ENCODE assay signal across 36 cellular contexts in the genomic region with DNA sequence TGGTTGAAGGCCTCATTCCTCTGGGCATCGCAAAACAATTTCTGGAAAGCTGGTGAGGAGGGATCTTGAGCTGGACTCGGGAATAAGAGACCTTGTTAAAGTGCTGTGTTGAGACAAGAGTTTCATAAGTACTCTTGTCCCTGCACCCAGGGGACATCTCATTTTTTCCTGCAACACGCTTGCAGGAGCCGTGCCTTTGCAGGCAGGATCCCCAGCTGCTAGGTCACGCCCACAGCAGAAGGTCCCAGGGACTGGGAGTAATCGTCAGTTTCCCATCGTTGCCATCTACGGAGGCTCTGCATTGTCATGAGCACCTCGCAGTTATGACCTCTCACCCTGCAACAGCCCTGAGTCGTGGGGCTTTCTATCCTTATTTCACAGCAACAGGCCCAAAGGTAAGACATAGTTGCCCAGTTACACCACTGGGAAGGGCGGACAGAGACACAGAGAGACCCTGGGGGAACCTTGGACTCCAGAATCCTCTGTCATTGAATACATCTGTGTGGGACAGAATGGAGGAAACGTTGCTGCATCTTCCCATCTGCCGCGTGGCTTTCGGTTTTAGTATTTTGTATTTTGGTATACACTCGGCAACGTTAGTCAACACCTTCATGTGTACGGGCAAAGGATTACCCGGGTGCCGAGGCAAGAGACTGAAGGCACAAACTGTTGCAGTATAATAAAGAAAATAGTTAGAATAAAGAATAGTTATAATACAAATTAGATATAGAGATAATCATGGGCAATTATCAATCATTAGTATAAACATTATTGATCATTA.
A peak's percentile ranks its signal among the peaks of the same experiment; 100 is the strongest.
DNase-seq lines count a peak whose midpoint lies in the region; FAIRE-seq and TF ChIP-seq lines count a peak whose summit lies in the region.
"Had no signal": no experiment of that assay in that cellular context is flagged by ENCODE, and none has a peak within 500 bp of the region (broad histone marks: within the 10 kb centered on the region; RNA-seq: fewer than 3 reads in every experiment).

No MANE protein-coding gene starts in this region.

- H2AFZ ChIP-seq in neuronal stem cell (ENCODE audit: low read length): peak overlapping the region; percentile 80

- H3K9me3 ChIP-seq in left ventricle myocardium inferior (replicated peaks) (no peaks in the 10 kb centered on the region), neuronal stem cell (replicated peaks in 1 of 2; ENCODE audit: control insufficient read depth in 2 of 2, insufficient read depth in 1 of 2, low read depth in 1 of 2, low read length in 2 of 2) (peaks cover 0 to 2% of the 10 kb centered on the region in 2 donors)
- H3K9me3 ChIP-seq: A549, esophagus muscularis mucosa, MG63, SJSA1 had no signal

- no peak overlapping the region for H3K4me2 ChIP-seq in neuronal stem cell (ENCODE audit: insufficient read depth, low read length, poor library complexity, severe bottlenecking)
- H3K4me2 ChIP-seq: A549, KMS-11 had no signal

- H3K79me1 ChIP-seq in neuronal stem cell (ENCODE audit: low read depth, low read length): no peaks in the 10 kb centered on the region

- H4K91ac ChIP-seq in neuronal stem cell (ENCODE audit: low read depth, low read length, poor library complexity): no peak overlapping the region

- H2BK12ac ChIP-seq in neuronal stem cell (ENCODE audit: low read length): no peak overlapping the region

- no peak overlapping the region for H3K27ac Mint-ChIP-seq in CD14-positive monocyte
- no peak overlapping the region for H3K27ac Mint-ChIP-seq in activated CD4-positive, alpha-beta memory T cell treated with anti-CD3 and anti-CD28 coated beads for 36 hours
- H3K27ac Mint-ChIP-seq: activated CD4-positive, alpha-beta T cell treated with anti-CD3 and anti-CD28 coated beads, Interleukin-2, amount 10 ng/mL, durations not matched to agents 7 days and 5 days; activated T-helper 1 cell treated with anti-CD3 and anti-CD28 coated beads, Interleukin-12 subunit alpha, Interleukin-12 subunit beta, Interleukin-2, Interleukin-4 antibody, amounts not matched to agents 30 ng/mL and 10 ng/mL and 1 ng/mL, durations not matched to agents 14 hours and 24 hours and 36 hours; CD4-positive, alpha-beta memory T cell; stimulated activated naive B cell treated with anti-CD40 and anti-IgM and Interleukin-4, amounts not matched to agents 10 μg/mL and 1 μg/mL and 100 μg/mL, for 72 hours had no signal

- H4K8ac ChIP-seq in neuronal stem cell (ENCODE audit: low read depth, low read length): no peak overlapping the region

- H2AK5ac ChIP-seq in neuronal stem cell (ENCODE audit: low read depth, low read length): no peak overlapping the region

- CTCF ChIA-PET in activated CD4-positive, alpha-beta memory T cell treated with anti-CD3 and anti-CD28 coated beads for 36 hours (lab: Charles Lee): interaction anchor here (10.3 kb wide), 1 partner anchor 119 kb away, joined by 163 read pairs; no protein-coding TSS in a partner anchor

- TF ChIP-seq POLR2A in GM12891 (IDR thresholded peaks at IDR 0.05; ENCODE audit: low read depth, low read length): no peak

- DNase-seq in cardiac septum (ENCODE audit: low spot score): peak; percentile 22
- no peak for DNase-seq in left ventricle myocardium inferior
- DNase-seq in activated CD8-positive, alpha-beta memory T cell treated with anti-CD3 and anti-CD28 coated beads, Interleukin-2, amount 50 U/mL, for 48 hours: peak; percentile 22
- no peak for DNase-seq in neuronal stem cell (ENCODE audit: low spot score)
- DNase-seq in GM12891 (ENCODE audit: insufficient read length, low spot score): no peak
- no peak for DNase-seq in CD14-positive monocyte (ENCODE audit: low spot score)
- DNase-seq in AG20443 (ENCODE audit: low spot score): no peak
- no peak for DNase-seq in activated CD4-positive, alpha-beta memory T cell treated with anti-CD3 and anti-CD28 coated beads for 36 hours
- DNase-seq: activated CD4-positive, alpha-beta T cell treated with anti-CD3 and anti-CD28 coated beads, Interleukin-2, amount 10 ng/mL, durations not matched to agents 7 days and 5 days; activated naive CD4-positive, alpha-beta T cell treated with anti-CD3 and anti-CD28 coated beads, Interleukin-2, amount 50 U/mL, for 16 hours; AML-193; amniotic stem cell; CD4-positive, alpha-beta memory T cell; cerebellar nuclear complex; MG63; NCI-H2081 treated with DMSO at 0.1 percent for 48 hours; NCI-H446; NCI-H82; occipital lobe; RPMI8226; stimulated activated naive B cell treated with anti-CD40 and anti-IgM and Interleukin-4, amounts not matched to agents 10 μg/mL and 1 μg/mL and 100 μg/mL, for 72 hours; T1000 had no signal

- WGBS in neuronal stem cell (ENCODE audit: extremely low coverage in 2 of 2, insufficient read length in 2 of 2, insufficient replicate concordance in 1 of 2), 2 donors: no CpG with 5 or more reads among the region's 20 CpGs

- FAIRE-seq in GM12891 (lab: Jason Lieb, UNC): no peak
- FAIRE-seq: A549, endometrium, GM12878, HTR-8/SVneo, keratinocyte, urothelium cell line had no signal

- H3K27ac ChIP-seq in left ventricle myocardium inferior (replicated peaks) (no peak overlapping the region), neuronal stem cell (replicated peaks; ENCODE audit: low read length) (no peak overlapping the region)
- H3K27ac ChIP-seq: A549, esophagus muscularis mucosa, KMS-11, SJSA1, WERI-Rb-1 had no signal

- H3K4me3 ChIP-seq in left ventricle myocardium inferior (no peak overlapping the region), neuronal stem cell (ENCODE audit: low read length in 2 of 2) (no peak overlapping the region)
- H3K4me3 ChIP-seq: A549, esophagus muscularis mucosa, GM12878, HAP-1, MG63, SJSA1 had no signal

- H3K18ac ChIP-seq in neuronal stem cell (ENCODE audit: low read length): no peak overlapping the region

- H2BK120ac ChIP-seq in neuronal stem cell (ENCODE audit: low read depth, low read length): no peak overlapping the region

- intact Hi-C loops in cardiac septum (cut with DNase I): no loop called here
- intact Hi-C loops in left ventricle myocardium inferior (cut with micrococcal nuclease): no loop called here
- intact Hi-C loops in CD14-positive monocyte (cut with micrococcal nuclease): no loop called here
- intact Hi-C loops in activated CD4-positive, alpha-beta memory T cell treated with anti-CD3 and anti-CD28 coated beads for 36 hours (cut with micrococcal nuclease): no loop called here

- H3K27me3 Mint-ChIP-seq in CD14-positive monocyte (ENCODE audit: low read depth in 3 of 3): peaks cover 3 to 5% (median 3%) of the 10 kb centered on the region in 3 donors
- H3K27me3 Mint-ChIP-seq in activated CD4-positive, alpha-beta memory T cell treated with anti-CD3 and anti-CD28 coated beads for 36 hours: no peaks in the 10 kb centered on the region
- H3K27me3 Mint-ChIP-seq: CD4-positive, alpha-beta memory T cell had no signal

- H3K36me3 Mint-ChIP-seq in CD14-positive monocyte: no peaks in the 10 kb centered on the region
- no peaks in the 10 kb centered on the region for H3K36me3 Mint-ChIP-seq in activated CD4-positive, alpha-beta memory T cell treated with anti-CD3 and anti-CD28 coated beads for 36 hours
- H3K36me3 Mint-ChIP-seq: brain; CD4-positive, alpha-beta memory T cell; naive thymus-derived CD8-positive, alpha-beta T cell; stimulated activated naive B cell treated with anti-CD40 and anti-IgM and Interleukin-4, amounts not matched to agents 10 μg/mL and 1 μg/mL and 100 μg/mL, for 72 hours had no signal

- no peak overlapping the region for H3K4ac ChIP-seq in neuronal stem cell (ENCODE audit: low read length)

- no peak overlapping the region for H2BK15ac ChIP-seq in neuronal stem cell (ENCODE audit: low read length)

- no peak overlapping the region for H3K14ac ChIP-seq in neuronal stem cell (ENCODE audit: low read length)

- H3K36me3 ChIP-seq in left ventricle myocardium inferior: no peaks in the 10 kb centered on the region
- no peaks in the 10 kb centered on the region for H3K36me3 ChIP-seq in neuronal stem cell (replicated peaks in 1 of 2; ENCODE audit: control insufficient read depth in 2 of 2, insufficient read depth in 2 of 2, low read length in 2 of 2)
- H3K36me3 ChIP-seq: esophagus muscularis mucosa, HAP-1, MG63, SJSA1, WERI-Rb-1 had no signal

- H2BK5ac ChIP-seq in neuronal stem cell (ENCODE audit: low read length): no peak overlapping the region

- TF ChIP-seq CTCF in left ventricle myocardium inferior (IDR thresholded peaks at IDR 0.05; ENCODE audit: borderline replicate concordance): no peak
- no peak for TF ChIP-seq CTCF in CD14-positive monocyte (IDR thresholded peaks at IDR 0.05)

- H3K4me1 ChIP-seq in left ventricle myocardium inferior (no peaks in the 10 kb centered on the region), neuronal stem cell (ENCODE audit: control insufficient read depth in 2 of 2, insufficient read depth in 1 of 2, low read depth in 1 of 2, low read length in 2 of 2) (peaks cover 6% of the 10 kb centered on the region in 2 donors)
- H3K4me1 ChIP-seq: A549, esophagus muscularis mucosa, SJSA1 had no signal

- H3K23ac ChIP-seq in neuronal stem cell (ENCODE audit: low read depth, low read length, poor library complexity): no peak overlapping the region

- H3K9me3 Mint-ChIP-seq in CD14-positive monocyte: peaks cover 0 to 3% (median 0%) of the 10 kb centered on the region in 7 donors
- no peaks in the 10 kb centered on the region for H3K9me3 Mint-ChIP-seq in activated CD4-positive, alpha-beta memory T cell treated with anti-CD3 and anti-CD28 coated beads for 36 hours
- H3K9me3 Mint-ChIP-seq: activated CD4-positive, alpha-beta T cell treated with anti-CD3 and anti-CD28 coated beads, Interleukin-2, amount 10 ng/mL, durations not matched to agents 7 days and 5 days; activated T-helper 1 cell treated with anti-CD3 and anti-CD28 coated beads, Interleukin-12 subunit alpha, Interleukin-12 subunit beta, Interleukin-2, Interleukin-4 antibody, amounts not matched to agents 30 ng/mL and 10 ng/mL and 1 ng/mL, durations not matched to agents 14 hours and 24 hours and 36 hours; naive thymus-derived CD8-positive, alpha-beta T cell; stimulated activated naive B cell treated with anti-CD40 and anti-IgM and Interleukin-4, amounts not matched to agents 10 μg/mL and 1 μg/mL and 100 μg/mL, for 72 hours had no signal

- POLR2A ChIA-PET in activated CD4-positive, alpha-beta memory T cell treated with anti-CD3 and anti-CD28 coated beads for 36 hours (lab: Charles Lee): no interaction called here

- no peak overlapping the region for H3K9ac ChIP-seq in neuronal stem cell (ENCODE audit: low read depth, low read length, poor library complexity)
- H3K9ac ChIP-seq: KMS-11 had no signal

- no peak overlapping the region for H3K4me3 Mint-ChIP-seq in CD14-positive monocyte
- H3K4me3 Mint-ChIP-seq in activated CD4-positive, alpha-beta memory T cell treated with anti-CD3 and anti-CD28 coated beads for 36 hours: no peak overlapping the region
- H3K4me3 Mint-ChIP-seq: activated CD4-positive, alpha-beta T cell treated with anti-CD3 and anti-CD28 coated beads, Interleukin-2, amount 10 ng/mL, durations not matched to agents 7 days and 5 days; activated T-helper 1 cell treated with anti-CD3 and anti-CD28 coated beads, Interleukin-12 subunit alpha, Interleukin-12 subunit beta, Interleukin-2, Interleukin-4 antibody, amounts not matched to agents 30 ng/mL and 10 ng/mL and 1 ng/mL, durations not matched to agents 14 hours and 24 hours and 36 hours; brain; CD4-positive, alpha-beta memory T cell; naive thymus-derived CD8-positive, alpha-beta T cell; stimulated activated naive B cell treated with anti-CD40 and anti-IgM and Interleukin-4, amounts not matched to agents 10 μg/mL and 1 μg/mL and 100 μg/mL, for 72 hours had no signal

- peaks cover 12% of the 10 kb centered on the region for H3K4me1 Mint-ChIP-seq in CD14-positive monocyte
- no peaks in the 10 kb centered on the region for H3K4me1 Mint-ChIP-seq in activated CD4-positive, alpha-beta memory T cell treated with anti-CD3 and anti-CD28 coated beads for 36 hours (ENCODE audit: low read depth)
- H3K4me1 Mint-ChIP-seq: activated CD4-positive, alpha-beta T cell treated with anti-CD3 and anti-CD28 coated beads, Interleukin-2, amount 10 ng/mL, durations not matched to agents 7 days and 5 days; stimulated activated naive B cell treated with anti-CD40 and anti-IgM and Interleukin-4, amounts not matched to agents 10 μg/mL and 1 μg/mL and 100 μg/mL, for 72 hours had no signal

- peaks cover 78% of the 10 kb centered on the region for H3K27me3 ChIP-seq in left ventricle myocardium inferior (ENCODE audit: low read depth)
- peaks cover 0 to 6% (median 0%) of the 10 kb centered on the region in 3 experiments for H3K27me3 ChIP-seq in neuronal stem cell (ENCODE audit: control insufficient read depth in 3 of 3, insufficient read depth in 3 of 3, low read depth in 1 of 3, low read length in 3 of 3)
- H3K27me3 ChIP-seq: MG63, SJSA1 had no signal

Comparison
In these comparisons a context has a peak if more than half of its experiments do, and no peak if none do; other contexts are left out.
1. DNase-seq: peak in cardiac septum (single experiment) and activated CD8-positive, alpha-beta memory T cell treated with anti-CD3 and anti-CD28 coated beads, Interleukin-2, amount 50 U/mL, for 48 hours (single experiment); none in left ventricle myocardium inferior (single experiment), neuronal stem cell (single experiment), GM12891 (single experiment), CD14-positive monocyte (single experiment), AG20443 (single experiment) and activated CD4-positive, alpha-beta memory T cell treated with anti-CD3 and anti-CD28 coated beads for 36 hours (single experiment).